ENCODE assay signal across 9 cellular contexts in genomic region chr14:24817638-24818053, GRCh38.
DNase-seq lines count a peak whose midpoint lies in the region; ATAC-seq, FAIRE-seq and TF ChIP-seq lines count a peak whose summit lies in the region.
"Had no signal": no experiment of that assay in that cellular context is flagged by ENCODE, and none has a peak within 500 bp of the region (broad histone marks: within the 10 kb centered on the region; RNA-seq: fewer than 3 reads in every experiment).

No MANE protein-coding gene starts in this region.

- no peak overlapping the region for H3K27ac Mint-ChIP-seq in activated naive CD8-positive, alpha-beta T cell treated with anti-CD3 and anti-CD28 coated beads for 36 hours
- H3K27ac Mint-ChIP-seq in activated T-cell treated with anti-CD3 and anti-CD28 coated beads, Interleukin-2, amount 50 U/mL, for 72 hours = no peak overlapping the region
- H3K27ac Mint-ChIP-seq: effector memory CD8-positive, alpha-beta T cell had no signal

- peaks cover 11% of the 10 kb centered on the region for H3K27me3 Mint-ChIP-seq in activated naive CD8-positive, alpha-beta T cell treated with anti-CD3 and anti-CD28 coated beads for 36 hours
- H3K27me3 Mint-ChIP-seq in activated T-cell treated with anti-CD3 and anti-CD28 coated beads, Interleukin-2, amount 50 U/mL, for 72 hours (ENCODE audit: low read depth) = peaks cover 21% of the 10 kb centered on the region

- no peaks in the 10 kb centered on the region for H3K9me3 Mint-ChIP-seq in activated naive CD8-positive, alpha-beta T cell treated with anti-CD3 and anti-CD28 coated beads for 36 hours
- H3K9me3 Mint-ChIP-seq in activated T-cell treated with anti-CD3 and anti-CD28 coated beads, Interleukin-2, amount 50 U/mL, for 72 hours = no peaks in the 10 kb centered on the region
- H3K9me3 Mint-ChIP-seq: effector memory CD8-positive, alpha-beta T cell had no signal

- 45% methylated on average over 3 of the region's 6 CpGs; no CpG with 5 or more reads in 1 of the 2 experiments for WGBS in IMR-90 (ENCODE audit: extremely low coverage in 2 of 2, insufficient read length in 1 of 2), 2 experiments
- WGBS in H1 (ENCODE audit: extremely low coverage in 1 of 2, insufficient coverage in 1 of 2, insufficient read length in 1 of 2, insufficient replicate concordance in 2 of 2, low coverage in 1 of 2, low lambda C conversion rate in 2 of 2, missing lambda C conversion rate in 1 of 2), 2 experiments = 86% methylated on average over 6 of the region's 6 CpGs; no CpG with 5 or more reads in 1 of the 2 experiments

- H3K4ac ChIP-seq in IMR-90 (ENCODE audit: low read depth, low read length) = no peak overlapping the region
- H3K4ac ChIP-seq in H1 (replicated peaks; ENCODE audit: insufficient read length, low read depth, low read length) = no peak overlapping the region

- no peak overlapping the region; the same call in 2 of the 3 replicates for H2BK15ac ChIP-seq in IMR-90 (ENCODE audit: low read depth, low read length)
- no peak overlapping the region for H2BK15ac ChIP-seq in H1 (ENCODE audit: low read length)

- H2AK9ac ChIP-seq in IMR-90 (replicated peaks; ENCODE audit: low read depth, low read length, poor library complexity) = no peak overlapping the region

- POLR2A ChIA-PET in IMR-90 (lab: Charles Lee; ENCODE audit: unreplicated experiment) = no interaction called here
- POLR2A ChIA-PET in H1 (lab: Charles Lee; ENCODE audit: partially characterized antibody) = no interaction called here

- intact Hi-C loops in IMR-90 (cut with micrococcal nuclease) = loop anchor here (1.0 to 5.0 kb wide), 3 partner anchors 150 to 315 kb away; no protein-coding TSS in a partner anchor

- TF ChIP-seq CTCF in AG09319 (IDR thresholded peaks at IDR 0.05; ENCODE audit: low read depth, low read length) = peak; percentile 54
- peak; percentile 62 for TF ChIP-seq CTCF in IMR-90 (conservative IDR thresholded peaks at IDR 0.05; ENCODE audit: low read depth, low read length)
- peak; percentile 43 to 61 (median 60); a peak in 3 of 4 replicates for TF ChIP-seq CTCF in H1 (IDR thresholded peaks at IDR 0.05; ENCODE audit: control extremely low read depth in 1 of 3, insufficient read depth in 1 of 3, low read depth in 1 of 3, low read length in 3 of 3)

- no peaks in the 10 kb centered on the region for H3K27me3 ChIP-seq in IMR-90 (ENCODE audit: control insufficient read depth, insufficient read depth, low read length)
- no peaks in the 10 kb centered on the region for H3K27me3 ChIP-seq in H1 (replicated peaks in 1 of 4; ENCODE audit: control insufficient read depth in 3 of 4, extremely low read depth in 1 of 4, insufficient read depth in 3 of 4, low read length in 3 of 4)

- CTCF ChIA-PET in IMR-90 (lab: Yijun Ruan, JAX) (interaction anchor here (0.9 to 2.2 kb wide), 2 partner anchors 231 to 315 kb away, joined by 3 to 11 read pairs; no protein-coding TSS in a partner anchor), H1 (lab: Charles Lee; ENCODE audit: partially characterized antibody) (interaction anchor here (0.6 to 3.3 kb wide), 11 partner anchors 10 to 881 kb away, joined by 3 to 18 read pairs (median 5); no protein-coding TSS in a partner anchor)

- H3K27ac ChIP-seq in IMR-90 (ENCODE audit: insufficient read depth, low read length) (no peak overlapping the region), H1 (ENCODE audit: low read depth, low read length) (no peak overlapping the region)

- no peaks in the 10 kb centered on the region for H3K4me1 Mint-ChIP-seq in activated naive CD8-positive, alpha-beta T cell treated with anti-CD3 and anti-CD28 coated beads for 36 hours
- H3K4me1 Mint-ChIP-seq in activated T-cell treated with anti-CD3 and anti-CD28 coated beads, Interleukin-2, amount 50 U/mL, for 72 hours (ENCODE audit: low read depth) = no peaks in the 10 kb centered on the region

- no peak overlapping the region for H3K14ac ChIP-seq in IMR-90 (replicated peaks; ENCODE audit: low read depth, low read length)
- H3K14ac ChIP-seq in H1 (ENCODE audit: insufficient read length) = no peak overlapping the region

- no peak overlapping the region for H3K56ac ChIP-seq in IMR-90 (ENCODE audit: extremely low read depth, insufficient read depth, low read length)
- H3K56ac ChIP-seq in H1 (replicated peaks; ENCODE audit: insufficient read length, low read depth, low read length) = no peak overlapping the region

- no peak overlapping the region for H3K4me3 Mint-ChIP-seq in activated naive CD8-positive, alpha-beta T cell treated with anti-CD3 and anti-CD28 coated beads for 36 hours
- no peak overlapping the region for H3K4me3 Mint-ChIP-seq in activated T-cell treated with anti-CD3 and anti-CD28 coated beads, Interleukin-2, amount 50 U/mL, for 72 hours
- H3K4me3 Mint-ChIP-seq: effector memory CD8-positive, alpha-beta T cell had no signal

- H2BK20ac ChIP-seq in IMR-90 (ENCODE audit: low read depth, low read length) = no peak overlapping the region
- H2BK20ac ChIP-seq in H1 (ENCODE audit: low read length) = no peak overlapping the region

- H3K4me1 ChIP-seq in IMR-90 (ENCODE audit: control insufficient read depth, insufficient read depth, low read length) (no peaks in the 10 kb centered on the region), H1 (replicated peaks in 1 of 4; ENCODE audit: control insufficient read depth in 3 of 4, insufficient read depth in 4 of 4, low read length in 3 of 4) (no peaks in the 10 kb centered on the region)

- TF ChIP-seq EP300 in H1 (IDR thresholded peaks at IDR 0.05; ENCODE audit: borderline replicate concordance in 1 of 2, low read depth in 2 of 2, low read length in 2 of 2) = no peak

- DNase-seq in AG09319 (ENCODE audit: extremely low read depth, low read depth) (no peak), IMR-90 (peak; percentile 52), H1 (ENCODE audit: low read depth in 1 of 2, low spot score in 2 of 2) (no peak), medulla oblongata (ENCODE audit: extremely low spot score) (peak; percentile 59)
- no peak for DNase-seq in activated naive CD8-positive, alpha-beta T cell treated with anti-CD3 and anti-CD28 coated beads for 36 hours
- DNase-seq in activated T-cell treated with anti-CD3 and anti-CD28 coated beads, Interleukin-2, amount 50 U/mL, for 72 hours = no peak
- DNase-seq: effector memory CD8-positive, alpha-beta T cell had no signal

- TF ChIP-seq POLR2A in IMR-90 (IDR thresholded peaks at IDR 0.05; ENCODE audit: low read depth, low read length) (no peak), H1 (IDR thresholded peaks at IDR 0.05; ENCODE audit: control extremely low read depth in 1 of 2, low read depth in 2 of 2, low read length in 2 of 2) (no peak)

- H4K8ac ChIP-seq in IMR-90 (ENCODE audit: low read depth in 2 of 2, low read length in 2 of 2) (no peak overlapping the region), H1 (ENCODE audit: extremely low read depth, insufficient read depth, low read length) (no peak overlapping the region)

- no peaks in the 10 kb centered on the region for H3K79me2 ChIP-seq in H1 (ENCODE audit: control insufficient read depth in 1 of 2, insufficient read depth in 2 of 2, low read length in 2 of 2)

- H3K36me3 ChIP-seq in IMR-90 (ENCODE audit: control insufficient read depth, insufficient read depth, low read length) (no peaks in the 10 kb centered on the region), H1 (ENCODE audit: control insufficient read depth in 2 of 4, insufficient read depth in 4 of 4, low read length in 3 of 4) (no peaks in the 10 kb centered on the region; a peak in 1 of 8 replicates)

- H3K4me3 ChIP-seq in IMR-90 (ENCODE audit: insufficient read depth, low read depth, low read length) (no peak overlapping the region), H1 (ENCODE audit: extremely low read depth in 1 of 4, insufficient read depth in 2 of 4, low read depth in 3 of 4, low read length in 4 of 4) (no peak overlapping the region)

- no peak overlapping the region for H2BK5ac ChIP-seq in IMR-90 (ENCODE audit: low read depth, low read length, poor library complexity, severe bottlenecking)
- H2BK5ac ChIP-seq in H1 (ENCODE audit: low read depth, low read length) = no peak overlapping the region

- H3K18ac ChIP-seq in IMR-90 (ENCODE audit: low read depth, low read length) = no peak overlapping the region
- no peak overlapping the region for H3K18ac ChIP-seq in H1 (ENCODE audit: extremely low read depth, low read length)

- dilution Hi-C loops in IMR-90 (cut with HindIII; ENCODE audit: low sequenced_read_pairs, unreplicated experiment) = no loop called here

- peak; percentile 92 for ATAC-seq in IMR-90 (ENCODE audit: low read depth)
- no peak for ATAC-seq in GM21528 (IDR thresholded peaks at IDR 0.05; ENCODE audit: low FRiP score, unreplicated experiment)
- no peak for ATAC-seq in HG03175 (IDR thresholded peaks at IDR 0.05; ENCODE audit: unreplicated experiment)
- no peak for ATAC-seq in activated T-cell treated with anti-CD3 and anti-CD28 coated beads, Interleukin-2, amount 50 U/mL, for 72 hours (replicated peaks in 1 of 2)
- ATAC-seq: effector memory CD8-positive, alpha-beta T cell had no signal

- FAIRE-seq in H1 (lab: Jason Lieb, UNC) = peak; percentile 7

- H3K79me1 ChIP-seq in IMR-90 (ENCODE audit: low read depth in 1 of 2, low read length in 2 of 2) (no peaks in the 10 kb centered on the region), H1 (ENCODE audit: low read depth, low read length) (no peaks in the 10 kb centered on the region; the same call in 1 of the 2 replicates)

- no peak overlapping the region for H2BK12ac ChIP-seq in H1 (ENCODE audit: low read depth, low read length)

- no TSS peak for BruUV-seq in IMR-90 (replicated peaks; lab: Mats Ljungman, UMichigan)

- H2AFZ ChIP-seq in IMR-90 (replicated peaks; ENCODE audit: low read length, poor library complexity) = no peak overlapping the region
- H2AFZ ChIP-seq in H1 (ENCODE audit: low read length) = no peak overlapping the region

- H4K5ac ChIP-seq in IMR-90 (ENCODE audit: low read depth, low read length) (no peak overlapping the region), H1 (ENCODE audit: insufficient read length, low read depth, low read length) (no peak overlapping the region)

- H4K20me1 ChIP-seq in IMR-90 (ENCODE audit: insufficient read depth, low read length) (no peaks in the 10 kb centered on the region), H1 (replicated peaks in 1 of 2; ENCODE audit: control insufficient read depth in 1 of 2, insufficient read depth in 2 of 2, low read length in 2 of 2) (no peaks in the 10 kb centered on the region)

- no peaks in the 10 kb centered on the region for H3K23me2 ChIP-seq in H1 (ENCODE audit: low read depth, low read length)

- no peak overlapping the region for H4K91ac ChIP-seq in IMR-90 (ENCODE audit: insufficient read depth, low read depth, low read length)
- no peak overlapping the region for H4K91ac ChIP-seq in H1 (replicated peaks; ENCODE audit: insufficient read length, low read length)

- no peak overlapping the region for H3K9ac ChIP-seq in IMR-90 (ENCODE audit: low read depth, low read length)
- no peak overlapping the region for H3K9ac ChIP-seq in H1 (replicated peaks in 1 of 4; ENCODE audit: extremely low read depth in 1 of 4, low read depth in 3 of 4, low read length in 3 of 4)

- no peak overlapping the region for H2AK5ac ChIP-seq in IMR-90 (ENCODE audit: low read depth, low read length)
- H2AK5ac ChIP-seq in H1 (ENCODE audit: low read depth, low read length) = no peak overlapping the region

- H2BK120ac ChIP-seq in IMR-90 (ENCODE audit: low read depth, low read length) (no peak overlapping the region), H1 (replicated peaks; ENCODE audit: low read depth, low read length) (no peak overlapping the region)

- H3K9me3 ChIP-seq in IMR-90 (ENCODE audit: control insufficient read depth, insufficient read depth, low read length) = no peaks in the 10 kb centered on the region
- no peaks in the 10 kb centered on the region for H3K9me3 ChIP-seq in H1 (ENCODE audit: insufficient read depth in 2 of 2, low read depth in 1 of 2, low read length in 1 of 2)

- peak; percentile 81 for TF ChIP-seq RAD21 in IMR-90 (IDR thresholded peaks at IDR 0.05; ENCODE audit: low read length)
- TF ChIP-seq RAD21 in H1 (IDR thresholded peaks at IDR 0.05 in 1 of 2, conservative IDR thresholded peaks at IDR 0.05 in 1 of 2; ENCODE audit: low read depth in 2 of 2, low read length in 2 of 2) = peak; percentile 74 to 77

- no peaks in the 10 kb centered on the region for H3K36me3 Mint-ChIP-seq in activated naive CD8-positive, alpha-beta T cell treated with anti-CD3 and anti-CD28 coated beads for 36 hours
- H3K36me3 Mint-ChIP-seq in activated T-cell treated with anti-CD3 and anti-CD28 coated beads, Interleukin-2, amount 50 U/mL, for 72 hours (ENCODE audit: insufficient read depth in 2 of 2) = no peaks in the 10 kb centered on the region

- no peaks in the 10 kb centered on the region for H3K9me1 ChIP-seq in IMR-90 (ENCODE audit: insufficient read depth, low read length)

- in situ Hi-C loops in IMR-90 (cut with MboI; ENCODE audit: low sequenced_read_pairs) = loop anchor here (5.0 kb wide), 2 partner anchors 225 to 315 kb away; no protein-coding TSS in a partner anchor

- no peak overlapping the region for H3K23ac ChIP-seq in IMR-90 (ENCODE audit: low read depth, low read length)
- no peak overlapping the region for H3K23ac ChIP-seq in H1 (ENCODE audit: insufficient read length)

- H3K4me2 ChIP-seq in IMR-90 (ENCODE audit: low read depth, low read length) (no peak overlapping the region), H1 (ENCODE audit: insufficient read depth in 1 of 2, low read depth in 2 of 2, low read length in 2 of 2) (no peak overlapping the region)

Comparison
In these comparisons a context has a peak if more than half of its experiments do, and no peak if none do; other contexts are left out.
1. DNase-seq: peak in IMR-90 (single experiment) and medulla oblongata (single experiment); none in AG09319 (single experiment), H1 (0 of 2), activated naive CD8-positive, alpha-beta T cell treated with anti-CD3 and anti-CD28 coated beads for 36 hours (single experiment) and activated T-cell treated with anti-CD3 and anti-CD28 coated beads, Interleukin-2, amount 50 U/mL, for 72 hours (0 of 2).
2. Peak in every context shown above with its lines, with median percentiles within 50 percentile points of each other: CTCF ChIP-seq.